In genomic region chr19:42216653-42217521, GRCh38 we compare ENCODE assay signal across 8 cellular contexts. TPM values are rescaled to one million over a fixed set of nuclear protein-coding genes. Genes with fewer than 3 reads are reported as not detected.
DNase-seq lines count a peak whose midpoint lies in the region; ATAC-seq and TF ChIP-seq lines count a peak whose summit lies in the region.

No MANE protein-coding gene starts in this region.

- H3K27ac Mint-ChIP-seq in activated CD8-positive, alpha-beta T cell treated with anti-CD3 and anti-CD28 coated beads for 36 hours: peak overlapping the region; percentile 100
- peak overlapping the region; percentile 99 to 100 (median 99) for H3K27ac Mint-ChIP-seq in naive B cell

- POLR2A ChIA-PET in activated CD8-positive, alpha-beta T cell treated with anti-CD3 and anti-CD28 coated beads for 36 hours (lab: Charles Lee): interaction anchor here (0.6 to 17.2 kb wide), 6 partner anchors 14 to 909 kb away, joined by 3 to 195 read pairs (median 4); partner anchors contain the start of gene GSK3A

- H3K9me2 ChIP-seq in Karpas-422 (replicated peaks; ENCODE audit: insufficient read depth, low read length): no peaks in the 10 kb centered on the region

- peak overlapping the region; percentile 71 for H3K4me2 ChIP-seq in Karpas-422 (ENCODE audit: low read depth, low read length, poor library complexity, severe bottlenecking)

- peaks cover 79% of the 10 kb centered on the region for H3K79me2 ChIP-seq in Karpas-422 (ENCODE audit: low read length)

- peaks cover 8% of the 10 kb centered on the region; the same call in 1 of the 2 replicates for H4K20me1 ChIP-seq in Karpas-422 (ENCODE audit: insufficient read depth, low read depth, low read length)

- WGBS in esophagus squamous epithelium, 2 donors: 0% methylated on average over 7 to 10 of the region's 79 CpGs

- H3K27me3 ChIP-seq in Karpas-422 (ENCODE audit: low read length): no peaks in the 10 kb centered on the region
- no peaks in the 10 kb centered on the region for H3K27me3 ChIP-seq in esophagus squamous epithelium
- no peaks in the 10 kb centered on the region for H3K27me3 ChIP-seq in upper lobe of right lung

- ATAC-seq in GM19452 (IDR thresholded peaks at IDR 0.05; ENCODE audit: unreplicated experiment): peak; percentile 11
- ATAC-seq in activated CD8-positive, alpha-beta T cell treated with anti-CD3 and anti-CD28 coated beads for 36 hours: no peak
- no peak for ATAC-seq in naive B cell (ENCODE audit: low read depth in 2 of 2)
- ATAC-seq in upper lobe of right lung: peak; percentile 27

- TF ChIP-seq POLR2A in esophagus squamous epithelium (IDR thresholded peaks at IDR 0.05): peak in 1 of 4 donors; percentile 43

- peaks cover 36% of the 10 kb centered on the region for H3K4me1 ChIP-seq in Karpas-422 (ENCODE audit: low read length)
- H3K4me1 ChIP-seq in esophagus squamous epithelium: peaks cover 26 to 69% (median 45%) of the 10 kb centered on the region in 3 donors
- peaks cover 38% of the 10 kb centered on the region for H3K4me1 ChIP-seq in upper lobe of right lung

- peak overlapping the region; percentile 91 for H3K9ac ChIP-seq in Karpas-422 (ENCODE audit: low read length)

- H3K9me3 ChIP-seq in Karpas-422 (ENCODE audit: low read length): no peaks in the 10 kb centered on the region
- no peaks in the 10 kb centered on the region for H3K9me3 ChIP-seq in esophagus squamous epithelium
- H3K9me3 ChIP-seq in upper lobe of right lung: no peaks in the 10 kb centered on the region

- H3K27ac ChIP-seq in Karpas-422 (ENCODE audit: low read length): peak overlapping the region; percentile 50
- peak overlapping the region; percentile 89 to 99 (median 96) for H3K27ac ChIP-seq in esophagus squamous epithelium
- H3K27ac ChIP-seq in upper lobe of right lung: peak overlapping the region; percentile 84

- H3K4me3 ChIP-seq in AG10803 (ENCODE audit: low read length): peak overlapping the region; percentile 95
- peak overlapping the region; percentile 90 for H3K4me3 ChIP-seq in Karpas-422 (ENCODE audit: low read length)
- peak overlapping the region; percentile 64 to 93 (median 88) for H3K4me3 ChIP-seq in esophagus squamous epithelium
- H3K4me3 ChIP-seq in upper lobe of right lung: peak overlapping the region; percentile 81

- CTCF ChIA-PET in activated CD8-positive, alpha-beta T cell treated with anti-CD3 and anti-CD28 coated beads for 36 hours (lab: Charles Lee): interaction anchor here (0.6 to 3.2 kb wide), 10 partner anchors 16 to 93 kb away, joined by 3 to 14 read pairs (median 4); partner anchors contain the start of gene POU2F2

- intact Hi-C loops in activated CD8-positive, alpha-beta T cell treated with anti-CD3 and anti-CD28 coated beads for 36 hours (cut with micrococcal nuclease): no loop called here
- intact Hi-C loops in esophagus squamous epithelium (cut with DNase I) (no loop called here), upper lobe of right lung (cut with DNase I) (no loop called here)

- H3K4me1 Mint-ChIP-seq in activated CD8-positive, alpha-beta T cell treated with anti-CD3 and anti-CD28 coated beads for 36 hours (ENCODE audit: low read depth): peaks cover 61% of the 10 kb centered on the region
- peaks cover 59 to 70% (median 63%) of the 10 kb centered on the region in 3 donors for H3K4me1 Mint-ChIP-seq in naive B cell

- no peaks in the 10 kb centered on the region for H3K27me3 Mint-ChIP-seq in activated CD8-positive, alpha-beta T cell treated with anti-CD3 and anti-CD28 coated beads for 36 hours
- no peaks in the 10 kb centered on the region for H3K27me3 Mint-ChIP-seq in naive B cell

- no peaks in the 10 kb centered on the region; the same call in 1 of the 2 replicates for H3K36me3 ChIP-seq in Karpas-422 (ENCODE audit: insufficient read depth, low read length)
- H3K36me3 ChIP-seq in esophagus squamous epithelium: peaks cover 0 to 36% (median 7%) of the 10 kb centered on the region in 3 donors
- peaks cover 35% of the 10 kb centered on the region for H3K36me3 ChIP-seq in upper lobe of right lung

- no peak for TF ChIP-seq CTCF in AG10803 (conservative IDR thresholded peaks at IDR 0.05; ENCODE audit: low read length)
- TF ChIP-seq CTCF in activated CD8-positive, alpha-beta T cell treated with anti-CD3 and anti-CD28 coated beads for 36 hours (IDR thresholded peaks at IDR 0.05): no peak
- TF ChIP-seq CTCF in esophagus squamous epithelium (IDR thresholded peaks at IDR 0.05): no peak
- no peak for TF ChIP-seq CTCF in upper lobe of right lung (IDR thresholded peaks at IDR 0.05)

- peaks cover 30% of the 10 kb centered on the region for H3K36me3 Mint-ChIP-seq in activated CD8-positive, alpha-beta T cell treated with anti-CD3 and anti-CD28 coated beads for 36 hours (ENCODE audit: low read depth)
- H3K36me3 Mint-ChIP-seq in naive B cell: peaks cover 6 to 18% of the 10 kb centered on the region in 2 donors

- H2AFZ ChIP-seq in Karpas-422 (ENCODE audit: low read length): peak overlapping the region; percentile 73

- peak; percentile 24 for DNase-seq in AG10803 (ENCODE audit: low read depth)
- DNase-seq in Karpas-422: peak; percentile 64
- DNase-seq in activated CD8-positive, alpha-beta T cell treated with anti-CD3 and anti-CD28 coated beads for 36 hours: peak; percentile 51
- DNase-seq in esophagus squamous epithelium (lab: John Stamatoyannopoulos, UW): no peak
- DNase-seq in naive B cell: no peak
- peak; percentile 82 for DNase-seq in upper lobe of right lung
- DNase-seq in NCI-H187 treated with DMSO at 0.1 percent for 48 hours (lab: John Stamatoyannopoulos, UW): no peak

- peak overlapping the region; percentile 99 for H3K4me3 Mint-ChIP-seq in activated CD8-positive, alpha-beta T cell treated with anti-CD3 and anti-CD28 coated beads for 36 hours
- H3K4me3 Mint-ChIP-seq in naive B cell: peak overlapping the region; percentile 87 to 99 (median 96)

- no peaks in the 10 kb centered on the region for H3K9me3 Mint-ChIP-seq in activated CD8-positive, alpha-beta T cell treated with anti-CD3 and anti-CD28 coated beads for 36 hours
- H3K9me3 Mint-ChIP-seq in naive B cell: no peaks in the 10 kb centered on the region

RNA-seq across cellular contexts. Expression of gene DEDD2, which starts 0.6 kb away (rescaled TPM):
- 16.3 and 42.7 TPM in 2 replicates for total RNA-seq in Karpas-422 (2014; rRNA removed; shearing (Covaris generic); ENCODE audit: low replicate concordance)
- total RNA-seq in activated CD8-positive, alpha-beta T cell treated with anti-CD3 and anti-CD28 coated beads for 36 hours: 10 to 100 TPM; 21.7 to 22.5 TPM
- total RNA-seq in esophagus squamous epithelium (10 to 100 TPM; 23.2 to 30.2 (median 27.8) TPM), upper lobe of right lung (25.1 TPM)
- polyA plus RNA-seq in naive B cell (ENCODE audit: low read depth in 6 of 6): 100 to 1,000 TPM; 127 to 150 (median 140) TPM

RNA-seq across cellular contexts. Expression of gene ZNF526, which starts 3.2 kb away (rescaled TPM):
- total RNA-seq in Karpas-422 (2014; rRNA removed; shearing (Covaris generic); ENCODE audit: low replicate concordance): 3.4 and 9.1 TPM in 2 replicates
- total RNA-seq in activated CD8-positive, alpha-beta T cell treated with anti-CD3 and anti-CD28 coated beads for 36 hours: 10 to 100 TPM; 12.0 to 12.3 TPM
- total RNA-seq in esophagus squamous epithelium: 1 to 10 TPM; 3.8 to 6.3 (median 4.0) TPM
- polyA plus RNA-seq in naive B cell (ENCODE audit: low read depth in 6 of 6): 1 to 10 TPM in 5 of 6 donors, not detected in 1; 4.0 to 8.6 (median 5.1) TPM
- total RNA-seq in upper lobe of right lung: 9.6 TPM

RNA-seq across cellular contexts. Expression of gene GSK3A, which starts 25.5 kb away (rescaled TPM):
- 17.7 and 29.3 TPM in 2 replicates for total RNA-seq in Karpas-422 (2014; rRNA removed; shearing (Covaris generic); ENCODE audit: low replicate concordance)
- total RNA-seq in activated CD8-positive, alpha-beta T cell treated with anti-CD3 and anti-CD28 coated beads for 36 hours: 10 to 100 TPM; 30.5 to 31.7 TPM
- 10 to 100 TPM; 15.9 to 29.6 (median 26.5) TPM for total RNA-seq in esophagus squamous epithelium
- 10 to 100 TPM; 11.7 to 30.9 (median 18.3) TPM for polyA plus RNA-seq in naive B cell (ENCODE audit: low read depth in 6 of 6)
- 38.7 TPM for total RNA-seq in upper lobe of right lung

RNA-seq across cellular contexts. Expression of gene ERF, which starts 38.0 kb away (rescaled TPM):
- total RNA-seq in Karpas-422 (2014; rRNA removed; shearing (Covaris generic); ENCODE audit: low replicate concordance): 36.4 and 53.6 TPM in 2 replicates
- total RNA-seq in activated CD8-positive, alpha-beta T cell treated with anti-CD3 and anti-CD28 coated beads for 36 hours: 10 to 100 TPM; 60.0 to 69.2 TPM
- total RNA-seq in esophagus squamous epithelium: 10 to 100 TPM; 13.3 to 32.5 (median 21.0) TPM
- polyA plus RNA-seq in naive B cell (ENCODE audit: low read depth in 6 of 6): 1 to 10 TPM in 5 of 6 donors, under 1 TPM in 1; 0.68 to 8.2 (median 3.8) TPM
- 53.9 TPM for total RNA-seq in upper lobe of right lung

RNA-seq across cellular contexts. Expression of gene CIC, which starts 52.2 kb away (rescaled TPM):
- total RNA-seq in Karpas-422 (2014; rRNA removed; shearing (Covaris generic); ENCODE audit: low replicate concordance): 25.0 and 30.6 TPM in 2 replicates
- total RNA-seq in activated CD8-positive, alpha-beta T cell treated with anti-CD3 and anti-CD28 coated beads for 36 hours: 10 to 100 TPM; 60.7 to 65.6 TPM
- 10 to 100 TPM; 25.1 to 54.9 (median 27.9) TPM for total RNA-seq in esophagus squamous epithelium
- 1 to 10 TPM in 5 of 6 donors, under 1 TPM in 1; 0.05 to 5.3 (median 2.1) TPM for polyA plus RNA-seq in naive B cell (ENCODE audit: low read depth in 6 of 6)
- total RNA-seq in upper lobe of right lung: 76.7 TPM

Comparison
In these comparisons a context has a peak if more than half of its experiments do, and no peak if none do; other contexts are left out.
1. DNase-seq: peak in AG10803 (single experiment), Karpas-422 (single experiment), activated CD8-positive, alpha-beta T cell treated with anti-CD3 and anti-CD28 coated beads for 36 hours (single experiment) and upper lobe of right lung (single experiment); none in esophagus squamous epithelium (single experiment), naive B cell (single experiment) and NCI-H187 treated with DMSO at 0.1 percent for 48 hours (single experiment).
2. ATAC-seq: peak in GM19452 (single experiment) and upper lobe of right lung (single experiment); none in activated CD8-positive, alpha-beta T cell treated with anti-CD3 and anti-CD28 coated beads for 36 hours (single experiment) and naive B cell (0 of 2).
3. Peak in every context shown above with its lines, with median percentiles within 50 percentile points of each other: H3K4me3 ChIP-seq and H3K27ac ChIP-seq.